8 cellular contexts compared by ENCODE assay signal in genomic region chrX:70289168-70289792, GRCh38. TPM values are rescaled to one million over a fixed set of nuclear protein-coding genes. Genes with fewer than 3 reads are reported as not detected.
DNase-seq lines count a peak whose midpoint lies in the region; ATAC-seq and TF ChIP-seq lines count a peak whose summit lies in the region.

No MANE protein-coding gene starts in this region.

- H3K36me3 Mint-ChIP-seq in IgD-negative memory B cell, result no peaks in the 10 kb centered on the region
- H3K36me3 Mint-ChIP-seq in natural killer cell, result no peaks in the 10 kb centered on the region

- ATAC-seq in natural killer cell, result no peak
- ATAC-seq in GM18498 (IDR thresholded peaks at IDR 0.05; ENCODE audit: unreplicated experiment), result no peak
- ATAC-seq in GM19463 (IDR thresholded peaks at IDR 0.05; ENCODE audit: unreplicated experiment), result no peak
- ATAC-seq in HG03097 (IDR thresholded peaks at IDR 0.05; ENCODE audit: low FRiP score, unreplicated experiment), result no peak

- H3K27ac ChIP-seq in DOHH2 (ENCODE audit: low read depth, low read length), result no peak overlapping the region
- no peak overlapping the region for H3K27ac ChIP-seq in colonic mucosa

- H3K4me1 ChIP-seq in DOHH2 (ENCODE audit: control insufficient read depth, low read length) (peaks cover 26% of the 10 kb centered on the region), colonic mucosa (no peaks in the 10 kb centered on the region)

- H3K4me3 ChIP-seq in DOHH2 (ENCODE audit: low read length) (peak overlapping the region; percentile 93), colonic mucosa (peak overlapping the region; percentile 51)

- peak overlapping the region; percentile 59 to 60 for H3K9ac ChIP-seq in colonic mucosa (ENCODE audit: low read depth in 2 of 2, low read length in 2 of 2)

- no peaks in the 10 kb centered on the region for H3F3A ChIP-seq in DOHH2 (ENCODE audit: control insufficient read depth, insufficient read depth)

- H3K4me1 Mint-ChIP-seq in IgD-negative memory B cell, result peaks cover 3 to 12% (median 10%) of the 10 kb centered on the region in 3 donors
- peaks cover 0 to 6% of the 10 kb centered on the region in 2 donors for H3K4me1 Mint-ChIP-seq in natural killer cell

- H3K36me3 ChIP-seq in DOHH2 (ENCODE audit: control insufficient read depth, low read length) (peaks cover 27% of the 10 kb centered on the region), colonic mucosa (no peaks in the 10 kb centered on the region)

- H3K27ac Mint-ChIP-seq in IgD-negative memory B cell, result peak overlapping the region; percentile 31 to 87 (median 56)
- peak overlapping the region; percentile 72 to 86 for H3K27ac Mint-ChIP-seq in natural killer cell

- H3K79me2 ChIP-seq in DOHH2 (ENCODE audit: control insufficient read depth, low read length), result peaks cover 47% of the 10 kb centered on the region

- DNase-seq in colonic mucosa, result no peak
- DNase-seq in natural killer cell, result no peak
- no peak for DNase-seq in inferior parietal cortex (ENCODE audit: extremely low spot score)

- H3K4me2 ChIP-seq in DOHH2 (ENCODE audit: low read length), result peak overlapping the region; percentile 81

- no peaks in the 10 kb centered on the region for H4K20me1 ChIP-seq in DOHH2 (ENCODE audit: control insufficient read depth, insufficient read depth, low read depth, low read length)

- H3K27me3 ChIP-seq in DOHH2 (ENCODE audit: control insufficient read depth, low read length) (no peaks in the 10 kb centered on the region), colonic mucosa (no peaks in the 10 kb centered on the region)

- intact Hi-C loops in colonic mucosa (cut with DNase I), result no loop called here
- intact Hi-C loops in natural killer cell (cut with micrococcal nuclease), result no loop called here

- TF ChIP-seq CTCF in DOHH2 (IDR thresholded peaks at IDR 0.05; ENCODE audit: low read depth, low read length, poor library complexity, severe bottlenecking), result no peak
- no peak for TF ChIP-seq CTCF in colonic mucosa (IDR thresholded peaks at IDR 0.05)
- no peak for TF ChIP-seq CTCF in natural killer cell (IDR thresholded peaks at IDR 0.05)

- peak overlapping the region; percentile 73 to 95 (median 89) for H3K4me3 Mint-ChIP-seq in IgD-negative memory B cell
- H3K4me3 Mint-ChIP-seq in natural killer cell, result peak overlapping the region; percentile 86

- H3K9me2 ChIP-seq in DOHH2 (replicated peaks; ENCODE audit: control insufficient read depth, low read length), result no peaks in the 10 kb centered on the region

- H3K9me3 ChIP-seq in DOHH2 (ENCODE audit: control insufficient read depth, insufficient read depth, low read length) (no peaks in the 10 kb centered on the region), colonic mucosa (no peaks in the 10 kb centered on the region)

- peaks cover 6% of the 10 kb centered on the region for H3K27me3 Mint-ChIP-seq in IgD-negative memory B cell
- no peaks in the 10 kb centered on the region for H3K27me3 Mint-ChIP-seq in natural killer cell (ENCODE audit: low read depth in 2 of 2)

- H3K9me3 Mint-ChIP-seq in IgD-negative memory B cell, result no peaks in the 10 kb centered on the region
- no peaks in the 10 kb centered on the region for H3K9me3 Mint-ChIP-seq in natural killer cell

RNA-seq across cellular contexts. Expression of gene PDZD11, which starts 0.4 kb away (rescaled TPM):
- 24.0 TPM for polyA plus RNA-seq in IgD-negative memory B cell
- total RNA-seq in colonic mucosa (10 to 100 TPM; 49.2 to 50.9 TPM), natural killer cell (10 to 100 TPM; 16.7 to 22.3 (median 17.0) TPM)

RNA-seq across cellular contexts. Expression of gene KIF4A, which starts 0.6 kb away (rescaled TPM):
- polyA plus RNA-seq in IgD-negative memory B cell, result not detected
- total RNA-seq in colonic mucosa, result 10 to 100 TPM in 1 of 2 donors, 1 to 10 TPM in 1; 8.7 to 33.7 TPM
- total RNA-seq in natural killer cell, result 1 to 10 TPM in 1 of 3 donors, under 1 TPM in 2; 0.53 to 1.3 (median 0.79) TPM

RNA-seq across cellular contexts. Expression of gene RAB41, which starts 7.3 kb away (rescaled TPM):
- polyA plus RNA-seq in IgD-negative memory B cell, result not detected
- not detected for total RNA-seq in colonic mucosa
- total RNA-seq in natural killer cell, result not detected

RNA-seq across cellular contexts. Expression of gene ARR3, which starts 21.1 kb away (rescaled TPM):
- not detected for polyA plus RNA-seq in IgD-negative memory B cell
- total RNA-seq in colonic mucosa (not detected), natural killer cell (not detected)

RNA-seq across cellular contexts. Expression of gene P2RY4, which starts 29.3 kb away (rescaled TPM):
- not detected for polyA plus RNA-seq in IgD-negative memory B cell
- total RNA-seq in colonic mucosa, result under 1 TPM; 0.20 to 0.35 TPM
- total RNA-seq in natural killer cell, result under 1 TPM; 0.53 to 0.64 (median 0.61) TPM

Comparison
In these comparisons a context has a peak if more than half of its experiments do, and no peak if none do; other contexts are left out.
1. RNA of gene KIF4A, which starts 0.6 kb away (total RNA-seq): 8.7 to 33.7 TPM in colonic mucosa; 0.53 to 1.3 TPM in natural killer cell; every median in the first group is over 4 times any median in the second.